8 cellular contexts compared by ENCODE assay signal in the genomic region with DNA sequence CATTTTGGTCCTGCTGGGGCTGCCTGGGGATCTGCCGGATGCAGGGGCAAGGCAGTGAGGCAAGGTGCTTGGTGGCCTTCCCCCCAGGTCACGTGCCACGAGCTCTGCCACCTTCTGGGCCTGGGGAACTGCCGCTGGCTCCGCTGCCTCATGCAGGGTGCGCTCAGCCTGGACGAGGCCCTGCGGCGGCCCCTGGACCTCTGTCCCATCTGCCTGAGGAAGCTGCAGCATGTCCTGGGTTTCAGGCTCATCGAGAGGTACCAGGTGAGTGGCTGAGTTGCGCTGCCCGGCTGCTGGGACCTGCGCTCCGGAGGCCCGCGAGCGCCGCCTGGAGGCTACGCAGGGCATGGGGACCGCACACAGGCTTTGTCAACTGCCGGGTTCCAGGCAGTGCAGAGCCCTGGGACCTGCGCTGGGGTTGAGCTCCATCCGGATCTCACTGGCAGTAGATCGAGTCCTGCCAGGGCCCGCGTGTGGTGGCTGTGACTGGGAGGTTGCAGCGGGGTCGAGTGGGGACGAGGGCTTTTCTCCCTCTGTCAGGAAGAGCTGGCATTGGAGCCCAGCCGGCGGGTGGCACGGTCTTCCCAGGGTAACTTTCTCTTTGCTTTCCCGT. TPM values are rescaled to one million over a fixed set of nuclear protein-coding genes. Genes with fewer than 3 reads are reported as not detected.
DNase-seq lines count a peak whose midpoint lies in the region; ATAC-seq and TF ChIP-seq lines count a peak whose summit lies in the region.

No MANE protein-coding gene starts in this region.

- no peaks in the 10 kb centered on the region for H3K36me3 ChIP-seq in naive thymus-derived CD4-positive, alpha-beta T cell (ENCODE audit: control insufficient read depth in 2 of 3, insufficient read depth in 3 of 3, low read length in 3 of 3)

- no peak overlapping the region for H3K27ac Mint-ChIP-seq in endothelial cell (ENCODE audit: unreplicated experiment)
- H3K27ac Mint-ChIP-seq in naive thymus-derived CD4-positive, alpha-beta T cell: peak overlapping the region in 2 of 9 donors; percentile 25 to 63
- peak overlapping the region; percentile 96 for H3K27ac Mint-ChIP-seq in stimulated activated memory B cell treated with anti-CD40 and anti-IgM and Interleukin-4, amounts not matched to agents 10 μg/mL and 1 μg/mL and 100 μg/mL, for 72 hours

- H3K4me1 ChIP-seq in naive thymus-derived CD4-positive, alpha-beta T cell (ENCODE audit: control insufficient read depth in 2 of 2, insufficient read depth in 2 of 2, low read length in 2 of 2): peaks cover 23 to 34% of the 10 kb centered on the region in 2 donors

- CTCF ChIA-PET in naive thymus-derived CD4-positive, alpha-beta T cell (lab: Charles Lee): interaction anchor here (0.5 to 6.0 kb wide), 16 partner anchors 7 to 1597 kb away, joined by 3 to 45 read pairs (median 4); no protein-coding TSS in a partner anchor

- H3K4me3 Mint-ChIP-seq in endothelial cell (ENCODE audit: unreplicated experiment): no peak overlapping the region
- peak overlapping the region in 7 of 10 donors; percentile 25 to 73 (median 60) for H3K4me3 Mint-ChIP-seq in naive thymus-derived CD4-positive, alpha-beta T cell
- peak overlapping the region; percentile 90 for H3K4me3 Mint-ChIP-seq in stimulated activated memory B cell treated with anti-CD40 and anti-IgM and Interleukin-4, amounts not matched to agents 10 μg/mL and 1 μg/mL and 100 μg/mL, for 72 hours

- peak overlapping the region; percentile 37 for H3K4me3 ChIP-seq in naive thymus-derived CD4-positive, alpha-beta T cell (ENCODE audit: low read length)

- DNase-seq in NK-92 treated with Interleukin-12 subunit alpha and Interleukin-12 subunit beta, amount 100 ng/mL, for 24 hours (lab: John Stamatoyannopoulos, UW): peak; percentile 63
- DNase-seq in NK-92 (lab: John Stamatoyannopoulos, UW; ENCODE audit: unreplicated experiment): no peak
- peak; percentile 64 for DNase-seq in NCI-H345 (lab: John Stamatoyannopoulos, UW)
- peak; percentile 59 to 64 (median 60) for DNase-seq in activated CD8-positive, alpha-beta memory T cell treated with anti-CD3 and anti-CD28 coated beads for 48 hours (ENCODE audit: low read depth in 2 of 3, low spot score in 2 of 3)
- peak; percentile 85 for DNase-seq in endothelial cell (ENCODE audit: low spot score)
- peak; percentile 59 to 84 (median 81) for DNase-seq in naive thymus-derived CD4-positive, alpha-beta T cell

- no peaks in the 10 kb centered on the region for H3K27me3 ChIP-seq in naive thymus-derived CD4-positive, alpha-beta T cell (ENCODE audit: control insufficient read depth in 2 of 2, insufficient read depth in 2 of 2, low read length in 2 of 2)

- peak; percentile 85 for TF ChIP-seq CTCF in endothelial cell (IDR thresholded peaks at IDR 0.05; ENCODE audit: unreplicated experiment)

- POLR2A ChIA-PET in naive thymus-derived CD4-positive, alpha-beta T cell (lab: Charles Lee): interaction anchor here (0.5 to 2.1 kb wide), 7 partner anchors 9 to 258 kb away, joined by 3 to 14 read pairs (median 4); no protein-coding TSS in a partner anchor

- intact Hi-C loops in naive thymus-derived CD4-positive, alpha-beta T cell (cut with micrococcal nuclease): loop anchor here (1.0 to 5.0 kb wide), 7 partner anchors 10 to 258 kb away; a partner anchor contains a TSS

- H3K36me3 Mint-ChIP-seq in endothelial cell (ENCODE audit: low read depth, unreplicated experiment): peaks cover 12% of the 10 kb centered on the region
- no peaks in the 10 kb centered on the region for H3K36me3 Mint-ChIP-seq in naive thymus-derived CD4-positive, alpha-beta T cell
- H3K36me3 Mint-ChIP-seq in stimulated activated memory B cell treated with anti-CD40 and anti-IgM and Interleukin-4, amounts not matched to agents 10 μg/mL and 1 μg/mL and 100 μg/mL, for 72 hours: peaks cover 21% of the 10 kb centered on the region

- no peak overlapping the region for H3K27ac ChIP-seq in naive thymus-derived CD4-positive, alpha-beta T cell (ENCODE audit: low read depth, low read length)

- ATAC-seq in HG02852 (IDR thresholded peaks at IDR 0.05; ENCODE audit: unreplicated experiment): peak; percentile 73
- peak; percentile 90 for ATAC-seq in naive thymus-derived CD4-positive, alpha-beta T cell
- ATAC-seq in stimulated activated memory B cell treated with anti-CD40 and anti-IgM and Interleukin-4, amounts not matched to agents 10 μg/mL and 1 μg/mL and 100 μg/mL, for 72 hours: peak; percentile 90

- H3K9me3 ChIP-seq in naive thymus-derived CD4-positive, alpha-beta T cell (ENCODE audit: control insufficient read depth in 2 of 3, low read length in 3 of 3): no peaks in the 10 kb centered on the region

- peaks cover 16% of the 10 kb centered on the region for H3K27me3 Mint-ChIP-seq in endothelial cell (ENCODE audit: unreplicated experiment)
- H3K27me3 Mint-ChIP-seq in naive thymus-derived CD4-positive, alpha-beta T cell: peaks cover 0 to 17% (median 8%) of the 10 kb centered on the region in 5 donors
- no peaks in the 10 kb centered on the region for H3K27me3 Mint-ChIP-seq in stimulated activated memory B cell treated with anti-CD40 and anti-IgM and Interleukin-4, amounts not matched to agents 10 μg/mL and 1 μg/mL and 100 μg/mL, for 72 hours

- peaks cover 26% of the 10 kb centered on the region for H3K4me1 Mint-ChIP-seq in endothelial cell (ENCODE audit: unreplicated experiment)
- H3K4me1 Mint-ChIP-seq in naive thymus-derived CD4-positive, alpha-beta T cell: peaks cover 14 to 38% (median 30%) of the 10 kb centered on the region in 7 donors
- H3K4me1 Mint-ChIP-seq in stimulated activated memory B cell treated with anti-CD40 and anti-IgM and Interleukin-4, amounts not matched to agents 10 μg/mL and 1 μg/mL and 100 μg/mL, for 72 hours: peaks cover 55% of the 10 kb centered on the region

- H3K9me3 Mint-ChIP-seq in endothelial cell (ENCODE audit: unreplicated experiment): no peaks in the 10 kb centered on the region
- H3K9me3 Mint-ChIP-seq in naive thymus-derived CD4-positive, alpha-beta T cell: peaks cover 0 to 5% (median 0%) of the 10 kb centered on the region in 11 donors
- no peaks in the 10 kb centered on the region for H3K9me3 Mint-ChIP-seq in stimulated activated memory B cell treated with anti-CD40 and anti-IgM and Interleukin-4, amounts not matched to agents 10 μg/mL and 1 μg/mL and 100 μg/mL, for 72 hours

RNA-seq across cellular contexts. Expression of a gene that starts 21.7 kb away (rescaled TPM):
- total RNA-seq in endothelial cell (ENCODE audit: unreplicated experiment): 0.05 TPM
- total RNA-seq in naive thymus-derived CD4-positive, alpha-beta T cell: 1 to 10 TPM in 1 of 5 experiments, under 1 TPM in 4; 0.07 to 2.4 (median 0.80) TPM
- polyA plus RNA-seq in naive thymus-derived CD4-positive, alpha-beta T cell: under 1 TPM; 0.07 to 0.13 TPM
